Comparison of ENCODE assay signal across 18 cellular contexts in the genomic region with DNA sequence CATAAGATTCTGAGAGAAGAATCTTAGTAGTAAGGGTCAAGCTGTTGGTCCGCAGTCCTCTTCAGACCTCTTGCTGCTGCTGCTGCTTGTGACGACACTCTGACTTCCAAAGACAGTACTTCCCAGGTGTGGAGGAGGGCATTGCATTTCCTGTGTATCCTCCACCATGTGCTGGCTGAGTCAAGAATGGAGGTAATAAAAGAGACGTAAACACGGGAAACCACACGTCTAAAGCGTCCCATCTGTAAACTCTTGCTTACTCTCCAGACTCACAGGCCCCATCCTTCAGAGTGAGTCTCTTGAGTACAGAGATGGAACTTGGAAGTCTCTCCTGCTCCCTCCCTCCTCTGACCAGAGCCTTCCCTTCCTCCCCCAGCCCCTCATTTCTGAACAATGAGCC.
"Had no signal": no experiment of that assay in that cellular context is flagged by ENCODE, and none has a peak within 500 bp of the region (broad histone marks: within the 10 kb centered on the region; RNA-seq: fewer than 3 reads in every experiment).

No MANE protein-coding gene starts in this region.

- H3K27ac Mint-ChIP-seq: activated T-helper 17 cell treated with anti-CD3 and anti-CD28 coated beads, Interleukin-2, amount 50 U/mL, for 72 hours; immature natural killer cell; mesothelial cell of epicardium; stimulated activated naive CD8-positive, alpha-beta T cell treated with anti-CD3 and anti-CD28 coated beads, Interleukin-15, Interleukin-2, amounts not matched to agents 100 ng/mL and 50 ng/mL, for 24 hours had no signal

- H3K36me3 ChIP-seq: esophagus squamous epithelium, lower lobe of right lung, prostate gland, suprapubic skin, upper lobe of right lung had no signal

- H3K36me3 Mint-ChIP-seq: immature natural killer cell had no signal

- H3K27me3 ChIP-seq: esophagus squamous epithelium, suprapubic skin, upper lobe of right lung had no signal

- H3K9me3 Mint-ChIP-seq: activated T-helper 17 cell treated with anti-CD3 and anti-CD28 coated beads, Interleukin-2, amount 50 U/mL, for 72 hours; mesothelial cell of epicardium; neural crest cell; stimulated activated naive CD8-positive, alpha-beta T cell treated with anti-CD3 and anti-CD28 coated beads, Interleukin-15, Interleukin-2, amounts not matched to agents 100 ng/mL and 50 ng/mL, for 24 hours had no signal

- H3K4me3 Mint-ChIP-seq: activated T-helper 17 cell treated with anti-CD3 and anti-CD28 coated beads, Interleukin-2, amount 50 U/mL, for 72 hours; immature natural killer cell; mesothelial cell of epicardium; neural crest cell; stimulated activated naive CD8-positive, alpha-beta T cell treated with anti-CD3 and anti-CD28 coated beads, Interleukin-15, Interleukin-2, amounts not matched to agents 100 ng/mL and 50 ng/mL, for 24 hours had no signal

- DNase-seq: activated CD4-positive, alpha-beta T cell treated with anti-CD3 and anti-CD28 coated beads for 1 hour; activated CD4-positive, alpha-beta T cell treated with anti-CD3 and anti-CD28 coated beads, Interleukin-2, amount 50 U/mL, for 4 hours; activated naive CD4-positive, alpha-beta T cell treated with Interleukin-2 at 50 U/mL for 16 hours; caudate nucleus; esophagus squamous epithelium; glutamatergic neuron; immature natural killer cell; left colon; lower lobe of right lung; right cardiac atrium; small intestine; upper lobe of right lung had no signal

- H3K9me3 ChIP-seq: esophagus squamous epithelium, lower lobe of right lung, prostate gland, suprapubic skin, upper lobe of right lung had no signal

- H3K4me1 Mint-ChIP-seq: activated T-helper 17 cell treated with anti-CD3 and anti-CD28 coated beads, Interleukin-2, amount 50 U/mL, for 72 hours; immature natural killer cell had no signal

- ATAC-seq: activated T-helper 17 cell treated with anti-CD3 and anti-CD28 coated beads, Interleukin-2, amount 50 U/mL, for 72 hours; left colon; lower lobe of right lung; upper lobe of right lung had no signal

- H3K4me1 ChIP-seq: lower lobe of right lung, prostate gland, upper lobe of right lung had no signal

- H3K27me3 Mint-ChIP-seq: stimulated activated naive CD8-positive, alpha-beta T cell treated with anti-CD3 and anti-CD28 coated beads, Interleukin-15, Interleukin-2, amounts not matched to agents 100 ng/mL and 50 ng/mL, for 24 hours had no signal

- H3K27ac ChIP-seq: esophagus squamous epithelium, lower lobe of right lung, prostate gland, suprapubic skin, upper lobe of right lung had no signal

- H3K4me3 ChIP-seq: esophagus squamous epithelium, lower lobe of right lung, prostate gland, suprapubic skin, upper lobe of right lung had no signal
